In the genomic region with DNA sequence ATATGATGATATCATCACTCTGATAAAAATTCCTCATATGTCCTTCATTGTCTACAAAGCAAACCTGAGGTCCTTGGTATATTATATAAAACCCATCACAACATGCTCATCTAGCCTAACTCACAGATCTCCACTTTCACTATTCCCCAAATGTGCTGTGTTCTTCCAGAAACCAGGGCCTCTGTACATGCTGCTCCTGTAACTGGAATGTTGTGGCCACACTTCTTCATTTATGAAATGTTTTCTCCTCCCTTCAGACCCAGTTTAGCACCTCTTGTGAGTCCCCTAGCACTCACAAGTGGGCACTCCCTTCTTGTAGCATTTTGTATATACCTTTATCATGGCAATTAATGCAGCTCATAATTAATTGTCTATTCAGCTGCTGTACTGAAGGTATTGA, we compare ENCODE assay signal across 17 cellular contexts.
DNase-seq lines count a peak whose midpoint lies in the region; ATAC-seq and TF ChIP-seq lines count a peak whose summit lies in the region.
"Had no signal": no experiment of that assay in that cellular context is flagged by ENCODE, and none has a peak within 500 bp of the region (broad histone marks: within the 10 kb centered on the region; RNA-seq: fewer than 3 reads in every experiment).

No MANE protein-coding gene starts in this region.

- H3K4me1 Mint-ChIP-seq in GM23338 (peaks cover 73% of the 10 kb centered on the region), endothelial cell (ENCODE audit: unreplicated experiment) (peaks cover 2% of the 10 kb centered on the region), progenitor cell of endocrine pancreas (ENCODE audit: low read depth) (peaks cover 3% of the 10 kb centered on the region)

- H3K4me3 ChIP-seq in GM23338 (no peak overlapping the region), HUES64 (ENCODE audit: low read length) (no peak overlapping the region)
- H3K4me3 ChIP-seq: BLaER1, GM12878 had no signal

- H3K36me3 ChIP-seq in GM23338 (ENCODE audit: insufficient read depth) (peaks cover 84% of the 10 kb centered on the region), HUES64 (ENCODE audit: insufficient read depth, low read length) (peaks cover 99% of the 10 kb centered on the region)

- no peaks in the 10 kb centered on the region for H3K9me2 ChIP-seq in GM23338 (ENCODE audit: insufficient read depth)

- H3K27me3 Mint-ChIP-seq in GM23338 (ENCODE audit: insufficient read depth, low read depth, poor library complexity), result peaks cover 12% of the 10 kb centered on the region
- H3K27me3 Mint-ChIP-seq in endothelial cell (ENCODE audit: unreplicated experiment), result no peaks in the 10 kb centered on the region
- no peaks in the 10 kb centered on the region for H3K27me3 Mint-ChIP-seq in progenitor cell of endocrine pancreas

- H3K27me3 ChIP-seq in GM23338 (ENCODE audit: insufficient read depth) (no peaks in the 10 kb centered on the region), HUES64 (ENCODE audit: insufficient read depth, low read length) (no peaks in the 10 kb centered on the region)
- H3K27me3 ChIP-seq: BLaER1 had no signal

- no peak for DNase-seq in GM23338 (ENCODE audit: low spot score)
- DNase-seq in endothelial cell (ENCODE audit: low spot score), result no peak
- no peak for DNase-seq in progenitor cell of endocrine pancreas (ENCODE audit: low spot score, unreplicated experiment)
- DNase-seq in DMS79 treated with DMSO at 0.1 percent for 48 hours (lab: John Stamatoyannopoulos, UW), result no peak
- no peak for DNase-seq in glomerular visceral epithelial cell (ENCODE audit: extremely low spot score)
- DNase-seq: 8988T; Calu3; CD8-positive, alpha-beta T cell; DND-41; EL; HFFc6; KG1 had no signal

- H3K27ac Mint-ChIP-seq in GM23338 (peak overlapping the region; percentile 93), endothelial cell (ENCODE audit: unreplicated experiment) (no peak overlapping the region), progenitor cell of endocrine pancreas (peak overlapping the region; percentile 65)
- H3K27ac Mint-ChIP-seq: CD8-positive, alpha-beta T cell; HFFc6 had no signal

- H3K79me2 ChIP-seq in GM23338 (replicated peaks; ENCODE audit: insufficient read depth), result peaks cover 7% of the 10 kb centered on the region

- H3K36me3 Mint-ChIP-seq in GM23338 (ENCODE audit: low read depth) (peaks cover 99% of the 10 kb centered on the region), endothelial cell (ENCODE audit: low read depth, unreplicated experiment) (peaks cover 41% of the 10 kb centered on the region), progenitor cell of endocrine pancreas (ENCODE audit: insufficient read depth) (peaks cover 34% of the 10 kb centered on the region)
- H3K36me3 Mint-ChIP-seq: CD8-positive, alpha-beta T cell had no signal

- H3K4me3 Mint-ChIP-seq in GM23338, result no peak overlapping the region
- H3K4me3 Mint-ChIP-seq in endothelial cell (ENCODE audit: unreplicated experiment), result peak overlapping the region; percentile 25
- H3K4me3 Mint-ChIP-seq in progenitor cell of endocrine pancreas (ENCODE audit: low read depth), result no peak overlapping the region
- H3K4me3 Mint-ChIP-seq: CD8-positive, alpha-beta T cell; HFFc6 had no signal

- no peak overlapping the region for H2AFZ ChIP-seq in GM23338

- no peak for ATAC-seq in GM23338
- no peak for ATAC-seq in GM18498 (IDR thresholded peaks at IDR 0.05; ENCODE audit: unreplicated experiment)
- ATAC-seq: CD8-positive, alpha-beta T cell; GM12878; HCT116 had no signal

- H3K27ac ChIP-seq in GM23338 (ENCODE audit: low read depth) (peak overlapping the region; percentile 93), HUES64 (ENCODE audit: low read depth, low read length) (peak overlapping the region; percentile 11; the same call in 1 of the 2 replicates)
- H3K27ac ChIP-seq: BLaER1 had no signal

- H3K9me3 Mint-ChIP-seq in GM23338 (no peaks in the 10 kb centered on the region; the same call in 2 of the 3 replicates), endothelial cell (ENCODE audit: unreplicated experiment) (no peaks in the 10 kb centered on the region), progenitor cell of endocrine pancreas (ENCODE audit: low read depth) (no peaks in the 10 kb centered on the region)
- H3K9me3 Mint-ChIP-seq: CD8-positive, alpha-beta T cell; HFFc6 had no signal

- no peak overlapping the region for H3K4me2 ChIP-seq in GM23338
- H3K4me2 ChIP-seq: BLaER1 had no signal

- no peaks in the 10 kb centered on the region for H3K9me3 ChIP-seq in HUES64 (ENCODE audit: insufficient read depth, low read depth, low read length)

- H3K9ac ChIP-seq in HUES64 (ENCODE audit: low read depth, low read length), result no peak overlapping the region
- H3K9ac ChIP-seq: BLaER1 had no signal

- peaks cover 36% of the 10 kb centered on the region for H4K20me1 ChIP-seq in GM23338 (replicated peaks; ENCODE audit: insufficient read depth)
- H4K20me1 ChIP-seq: BLaER1 had no signal

- peaks cover 54% of the 10 kb centered on the region for H3F3A ChIP-seq in GM23338 (replicated peaks; ENCODE audit: low read depth)

- TF ChIP-seq CTCF in GM23338 (conservative IDR thresholded peaks at IDR 0.05; ENCODE audit: low read depth in 2 of 2) (no peak), endothelial cell (IDR thresholded peaks at IDR 0.05; ENCODE audit: unreplicated experiment) (no peak), progenitor cell of endocrine pancreas (IDR thresholded peaks at IDR 0.05; ENCODE audit: unreplicated experiment) (no peak)

- H3K4me1 ChIP-seq in GM23338 (ENCODE audit: insufficient read depth), result peaks cover 80% of the 10 kb centered on the region
- peaks cover 23% of the 10 kb centered on the region for H3K4me1 ChIP-seq in HUES64 (ENCODE audit: insufficient read depth, low read length)

TF ChIP-seq in GM23338, 12 proteins besides CTCF, POLR2A, EP300 and RAD21 (continues in another document):
- TF ChIP-seq EZH2 (IDR thresholded peaks at IDR 0.05; ENCODE audit: low read depth, unreplicated experiment) (no peak), JUNB (IDR thresholded peaks at IDR 0.05; ENCODE audit: unreplicated experiment) (no peak), EZH2phosphoT487 (IDR thresholded peaks at IDR 0.05; ENCODE audit: unreplicated experiment) (no peak), STAT1 (IDR thresholded peaks at IDR 0.05; ENCODE audit: unreplicated experiment) (no peak)
- TF ChIP-seq, protein P1, sequence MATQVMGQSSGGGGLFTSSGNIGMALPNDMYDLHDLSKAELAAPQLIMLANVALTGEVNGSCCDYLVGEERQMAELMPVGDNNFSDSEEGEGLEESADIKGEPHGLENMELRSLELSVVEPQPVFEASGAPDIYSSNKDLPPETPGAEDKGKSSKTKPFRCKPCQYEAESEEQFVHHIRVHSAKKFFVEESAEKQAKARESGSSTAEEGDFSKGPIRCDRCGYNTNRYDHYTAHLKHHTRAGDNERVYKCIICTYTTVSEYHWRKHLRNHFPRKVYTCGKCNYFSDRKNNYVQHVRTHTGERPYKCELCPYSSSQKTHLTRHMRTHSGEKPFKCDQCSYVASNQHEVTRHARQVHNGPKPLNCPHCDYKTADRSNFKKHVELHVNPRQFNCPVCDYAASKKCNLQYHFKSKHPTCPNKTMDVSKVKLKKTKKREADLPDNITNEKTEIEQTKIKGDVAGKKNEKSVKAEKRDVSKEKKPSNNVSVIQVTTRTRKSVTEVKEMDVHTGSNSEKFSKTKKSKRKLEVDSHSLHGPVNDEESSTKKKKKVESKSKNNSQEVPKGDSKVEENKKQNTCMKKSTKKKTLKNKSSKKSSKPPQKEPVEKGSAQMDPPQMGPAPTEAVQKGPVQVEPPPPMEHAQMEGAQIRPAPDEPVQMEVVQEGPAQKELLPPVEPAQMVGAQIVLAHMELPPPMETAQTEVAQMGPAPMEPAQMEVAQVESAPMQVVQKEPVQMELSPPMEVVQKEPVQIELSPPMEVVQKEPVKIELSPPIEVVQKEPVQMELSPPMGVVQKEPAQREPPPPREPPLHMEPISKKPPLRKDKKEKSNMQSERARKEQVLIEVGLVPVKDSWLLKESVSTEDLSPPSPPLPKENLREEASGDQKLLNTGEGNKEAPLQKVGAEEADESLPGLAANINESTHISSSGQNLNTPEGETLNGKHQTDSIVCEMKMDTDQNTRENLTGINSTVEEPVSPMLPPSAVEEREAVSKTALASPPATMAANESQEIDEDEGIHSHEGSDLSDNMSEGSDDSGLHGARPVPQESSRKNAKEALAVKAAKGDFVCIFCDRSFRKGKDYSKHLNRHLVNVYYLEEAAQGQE (IDR thresholded peaks at IDR 0.05; ENCODE audit: unreplicated experiment), result no peak
